8 cellular contexts compared by ENCODE assay signal in genomic region chr13:40401911-40402776, GRCh38.
DNase-seq lines count a peak whose midpoint lies in the region; ATAC-seq lines count a peak whose summit lies in the region.

No MANE protein-coding gene starts in this region.

- no peaks in the 10 kb centered on the region for H3K36me3 Mint-ChIP-seq in activated naive CD4-positive, alpha-beta T cell treated with anti-CD3 and anti-CD28 coated beads for 36 hours (ENCODE audit: low read depth)
- H3K36me3 Mint-ChIP-seq in activated naive CD4-positive, alpha-beta T cell treated with anti-CD3 and anti-CD28 coated beads, Interleukin-2, amount 10 ng/mL, durations not matched to agents 7 days and 5 days, result no peaks in the 10 kb centered on the region

- peak; percentile 98 for ATAC-seq in HG02885 (IDR thresholded peaks at IDR 0.05; ENCODE audit: poor library complexity, unreplicated experiment)

- CTCF ChIA-PET in activated naive CD4-positive, alpha-beta T cell treated with anti-CD3 and anti-CD28 coated beads for 36 hours (lab: Charles Lee), result interaction anchor here (0.5 kb wide), 1 partner anchor 104 kb away, joined by 5 read pairs; no protein-coding TSS in a partner anchor
- CTCF ChIA-PET in activated naive CD4-positive, alpha-beta T cell treated with anti-CD3 and anti-CD28 coated beads, Interleukin-2, amount 10 ng/mL, durations not matched to agents 7 days and 5 days (lab: Charles Lee), result no interaction called here

- peak; percentile 51 for DNase-seq in activated naive CD4-positive, alpha-beta T cell treated with anti-CD3 and anti-CD28 coated beads for 36 hours
- no peak for DNase-seq in activated naive CD4-positive, alpha-beta T cell treated with anti-CD3 and anti-CD28 coated beads, Interleukin-2, amount 10 ng/mL, durations not matched to agents 7 days and 5 days
- peak; percentile 99 for DNase-seq in NOMO-1 treated with DMSO at 0.1 percent for 48 hours (lab: John Stamatoyannopoulos, UW; ENCODE audit: unreplicated experiment)
- peak in 39 of 56 donors; percentile 12 to 91 (median 52) for DNase-seq in amygdala (lab: John Stamatoyannopoulos, UW)
- DNase-seq in hypothalamus (lab: John Stamatoyannopoulos, UW), result peak in 39 of 51 donors; percentile 12 to 82 (median 52)
- DNase-seq in skeletal muscle cell (ENCODE audit: low read depth), result peak; percentile 99
- no peak for DNase-seq in T-helper 1 cell

- no peaks in the 10 kb centered on the region for H3K27me3 Mint-ChIP-seq in activated naive CD4-positive, alpha-beta T cell treated with anti-CD3 and anti-CD28 coated beads for 36 hours (ENCODE audit: low read depth)
- no peaks in the 10 kb centered on the region for H3K27me3 Mint-ChIP-seq in activated naive CD4-positive, alpha-beta T cell treated with anti-CD3 and anti-CD28 coated beads, Interleukin-2, amount 10 ng/mL, durations not matched to agents 7 days and 5 days

- H3K4me3 Mint-ChIP-seq in activated naive CD4-positive, alpha-beta T cell treated with anti-CD3 and anti-CD28 coated beads for 36 hours, result peak overlapping the region; percentile 11
- no peak overlapping the region for H3K4me3 Mint-ChIP-seq in activated naive CD4-positive, alpha-beta T cell treated with anti-CD3 and anti-CD28 coated beads, Interleukin-2, amount 10 ng/mL, durations not matched to agents 7 days and 5 days

- H3K4me1 Mint-ChIP-seq in activated naive CD4-positive, alpha-beta T cell treated with anti-CD3 and anti-CD28 coated beads for 36 hours (ENCODE audit: low read depth), result peaks cover 16% of the 10 kb centered on the region
- H3K4me1 Mint-ChIP-seq in activated naive CD4-positive, alpha-beta T cell treated with anti-CD3 and anti-CD28 coated beads, Interleukin-2, amount 10 ng/mL, durations not matched to agents 7 days and 5 days, result peaks cover 9% of the 10 kb centered on the region

- no peaks in the 10 kb centered on the region for H3K9me3 Mint-ChIP-seq in activated naive CD4-positive, alpha-beta T cell treated with anti-CD3 and anti-CD28 coated beads for 36 hours
- H3K9me3 Mint-ChIP-seq in activated naive CD4-positive, alpha-beta T cell treated with anti-CD3 and anti-CD28 coated beads, Interleukin-2, amount 10 ng/mL, durations not matched to agents 7 days and 5 days, result no peaks in the 10 kb centered on the region

- no peak overlapping the region for H3K27ac Mint-ChIP-seq in activated naive CD4-positive, alpha-beta T cell treated with anti-CD3 and anti-CD28 coated beads for 36 hours
- H3K27ac Mint-ChIP-seq in activated naive CD4-positive, alpha-beta T cell treated with anti-CD3 and anti-CD28 coated beads, Interleukin-2, amount 10 ng/mL, durations not matched to agents 7 days and 5 days, result no peak overlapping the region

- H3K4me3 ChIP-seq in skeletal muscle cell (ENCODE audit: low read depth, low read length), result no peak overlapping the region

- intact Hi-C loops in activated naive CD4-positive, alpha-beta T cell treated with anti-CD3 and anti-CD28 coated beads for 36 hours (cut with micrococcal nuclease), result loop anchor here (1.0 kb wide), 1 partner anchor 14 kb away; no protein-coding TSS in a partner anchor

Comparison
In these comparisons a context has a peak if more than half of its experiments do, and no peak if none do; other contexts are left out.
1. DNase-seq: peak in activated naive CD4-positive, alpha-beta T cell treated with anti-CD3 and anti-CD28 coated beads for 36 hours (single experiment), NOMO-1 treated with DMSO at 0.1 percent for 48 hours (single experiment), amygdala (39 of 56), hypothalamus (39 of 51) and skeletal muscle cell (single experiment); none in activated naive CD4-positive, alpha-beta T cell treated with anti-CD3 and anti-CD28 coated beads, Interleukin-2, amount 10 ng/mL, durations not matched to agents 7 days and 5 days (single experiment) and T-helper 1 cell (0 of 5).